In the genomic region with DNA sequence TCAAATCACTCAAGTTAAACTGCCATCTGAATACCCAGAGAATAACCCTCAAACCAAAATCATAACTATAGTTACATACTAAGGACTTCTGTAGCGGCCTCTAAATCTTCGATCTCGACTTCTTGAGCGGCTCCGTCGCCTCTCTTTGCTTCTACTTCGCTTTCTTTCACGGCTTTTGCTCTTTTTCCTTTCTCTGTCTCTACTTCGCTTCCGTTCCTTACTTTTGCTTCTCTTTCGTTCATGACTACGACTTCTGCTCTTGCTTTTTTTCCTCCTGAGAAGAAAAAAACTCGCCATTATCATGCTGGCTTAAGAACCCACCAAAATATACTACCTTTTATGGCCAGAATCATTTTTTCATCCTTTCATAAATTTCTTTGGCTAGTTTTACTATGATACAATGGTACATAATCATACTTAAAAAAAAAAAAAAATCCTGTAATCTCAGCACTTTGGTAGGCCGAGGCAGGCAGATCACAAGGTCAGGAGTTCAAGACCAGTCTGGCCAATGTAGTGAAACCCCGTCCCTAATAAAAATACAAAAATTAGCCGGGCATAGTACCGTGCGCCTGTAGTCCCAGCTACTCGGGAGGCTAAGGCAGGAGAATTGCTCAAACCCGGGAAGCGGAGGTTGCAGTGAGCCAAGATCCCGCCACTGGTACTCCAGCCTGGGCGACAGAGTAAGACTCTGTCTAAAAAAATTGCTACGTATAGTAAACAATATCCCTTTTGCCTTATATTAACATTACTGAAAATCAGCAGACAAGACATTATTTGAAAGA, we compare ENCODE assay signal across 2 cellular contexts.
TF ChIP-seq lines count a peak whose summit lies in the region.

No MANE protein-coding gene starts in this region.

TF ChIP-seq in HEK293, 187 proteins besides CTCF, POLR2A, EP300 and RAD21:
- TF ChIP-seq PRDM1 (tag by site-specific recombination; IDR thresholded peaks at IDR 0.05) (peak; percentile 91), ZNF677 (tag by site-specific recombination; IDR thresholded peaks at IDR 0.05) (no peak)
- TF ChIP-seq, protein P1, sequence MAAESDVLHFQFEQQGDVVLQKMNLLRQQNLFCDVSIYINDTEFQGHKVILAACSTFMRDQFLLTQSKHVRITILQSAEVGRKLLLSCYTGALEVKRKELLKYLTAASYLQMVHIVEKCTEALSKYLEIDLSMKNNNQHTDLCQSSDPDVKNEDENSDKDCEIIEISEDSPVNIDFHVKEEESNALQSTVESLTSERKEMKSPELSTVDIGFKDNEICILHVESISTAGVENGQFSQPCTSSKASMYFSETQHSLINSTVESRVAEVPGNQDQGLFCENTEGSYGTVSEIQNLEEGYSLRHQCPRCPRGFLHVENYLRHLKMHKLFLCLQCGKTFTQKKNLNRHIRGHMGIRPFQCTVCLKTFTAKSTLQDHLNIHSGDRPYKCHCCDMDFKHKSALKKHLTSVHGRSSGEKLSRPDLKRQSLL (tag by site-specific recombination; IDR thresholded peaks at IDR 0.05): peak; percentile 49; the same call in 1 of the 2 replicates

TF ChIP-seq in K562, 482 proteins besides CTCF, POLR2A, EP300 and RAD21:
- TF ChIP-seq ARNT (IDR thresholded peaks at IDR 0.05) (no peak), ZNF146 (CRISPR knock-in tag; IDR thresholded peaks at IDR 0.05; ENCODE audit: unreplicated experiment) (no peak), ZSCAN29 (IDR thresholded peaks at IDR 0.05) (no peak), CBX8 (IDR thresholded peaks at IDR 0.05; ENCODE audit: borderline replicate concordance, extremely low read depth, low read depth, low read length, poor library complexity, severe bottlenecking) (no peak), ZNF239 (CRISPR knock-in tag; IDR thresholded peaks at IDR 0.05) (no peak), GATAD2A (IDR thresholded peaks at IDR 0.05) (no peak), NONO (IDR thresholded peaks at IDR 0.05; ENCODE audit: low read depth in 2 of 2, low read length in 1 of 2) (no peak), BDP1 (IDR thresholded peaks at IDR 0.05; ENCODE audit: insufficient read depth, insufficient read length) (no peak), TCFL5 (CRISPR knock-in tag; conservative IDR thresholded peaks at IDR 0.05) (no peak), NUFIP1 (IDR thresholded peaks at IDR 0.05; ENCODE audit: partially characterized antibody) (no peak), KLF6 (CRISPR knock-in tag; IDR thresholded peaks at IDR 0.05; ENCODE audit: borderline replicate concordance) (no peak), BHLHE40 (IDR thresholded peaks at IDR 0.05; ENCODE audit: low read length) (no peak), ZNF121 (CRISPR knock-in tag; conservative IDR thresholded peaks at IDR 0.05) (0 out of 2 replicates have a peak, but pooled peaks have one; percentile 13), CREBBP (IDR thresholded peaks at IDR 0.05; ENCODE audit: low read depth, low read length) (no peak), THRAP3 (IDR thresholded peaks at IDR 0.05; ENCODE audit: borderline replicate concordance) (0 out of 2 replicates have a peak, but pooled peaks have one; percentile 45), POLR2B (IDR thresholded peaks at IDR 0.05; ENCODE audit: low read depth, partially characterized antibody) (peak; percentile 55), ARID1B (IDR thresholded peaks at IDR 0.05) (no peak), RCOR1 (IDR thresholded peaks at IDR 0.05; ENCODE audit: borderline replicate concordance in 1 of 2, low read depth in 2 of 2, low read length in 2 of 2) (no peak), SUPT5H (IDR thresholded peaks at IDR 0.05) (peak; percentile 48), ZNF707 (CRISPR knock-in tag; conservative IDR thresholded peaks at IDR 0.05) (no peak), NBN (IDR thresholded peaks at IDR 0.05; ENCODE audit: low read depth) (no peak), ZC3H4 (CRISPR knock-in tag; IDR thresholded peaks at IDR 0.05; ENCODE audit: borderline replicate concordance) (no peak), EWSR1 (IDR thresholded peaks at IDR 0.05; ENCODE audit: borderline replicate concordance, low read depth, partially characterized antibody) (no peak), CBX5 (IDR thresholded peaks at IDR 0.05; ENCODE audit: borderline replicate concordance, low read depth) (no peak), ZNF263 (CRISPR knock-in tag; IDR thresholded peaks at IDR 0.05; ENCODE audit: borderline replicate concordance) (no peak), POLR2AphosphoS5 (IDR thresholded peaks at IDR 0.05; ENCODE audit: control insufficient read depth, insufficient read depth, low read depth, low read length) (0 out of 2 replicates have a peak, but pooled peaks have one; percentile 31), ILF3 (IDR thresholded peaks at IDR 0.05; ENCODE audit: borderline replicate concordance) (no peak), MCM3 (IDR thresholded peaks at IDR 0.05) (no peak), RBM14 (IDR thresholded peaks at IDR 0.05; ENCODE audit: borderline replicate concordance, insufficient read depth, low read depth, low read length) (no peak)
- TF ChIP-seq, protein P2, sequence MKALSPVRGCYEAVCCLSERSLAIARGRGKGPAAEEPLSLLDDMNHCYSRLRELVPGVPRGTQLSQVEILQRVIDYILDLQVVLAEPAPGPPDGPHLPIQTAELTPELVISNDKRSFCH (CRISPR knock-in tag; IDR thresholded peaks at IDR 0.05): no peak
- TF ChIP-seq, protein P2 (tag; IDR thresholded peaks at IDR 0.05): no peak
- TF ChIP-seq, protein P3, sequence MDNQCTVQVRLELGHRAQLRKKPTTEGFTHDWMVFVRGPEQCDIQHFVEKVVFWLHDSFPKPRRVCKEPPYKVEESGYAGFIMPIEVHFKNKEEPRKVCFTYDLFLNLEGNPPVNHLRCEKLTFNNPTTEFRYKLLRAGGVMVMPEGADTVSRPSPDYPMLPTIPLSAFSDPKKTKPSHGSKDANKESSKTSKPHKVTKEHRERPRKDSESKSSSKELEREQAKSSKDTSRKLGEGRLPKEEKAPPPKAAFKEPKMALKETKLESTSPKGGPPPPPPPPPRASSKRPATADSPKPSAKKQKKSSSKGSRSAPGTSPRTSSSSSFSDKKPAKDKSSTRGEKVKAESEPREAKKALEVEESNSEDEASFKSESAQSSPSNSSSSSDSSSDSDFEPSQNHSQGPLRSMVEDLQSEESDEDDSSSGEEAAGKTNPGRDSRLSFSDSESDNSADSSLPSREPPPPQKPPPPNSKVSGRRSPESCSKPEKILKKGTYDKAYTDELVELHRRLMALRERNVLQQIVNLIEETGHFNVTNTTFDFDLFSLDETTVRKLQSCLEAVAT (IDR thresholded peaks at IDR 0.05): 0 out of 4 replicates have a peak, but pooled peaks of 1 of the 2 experiments have one; percentile 20
- TF ChIP-seq, protein P4, sequence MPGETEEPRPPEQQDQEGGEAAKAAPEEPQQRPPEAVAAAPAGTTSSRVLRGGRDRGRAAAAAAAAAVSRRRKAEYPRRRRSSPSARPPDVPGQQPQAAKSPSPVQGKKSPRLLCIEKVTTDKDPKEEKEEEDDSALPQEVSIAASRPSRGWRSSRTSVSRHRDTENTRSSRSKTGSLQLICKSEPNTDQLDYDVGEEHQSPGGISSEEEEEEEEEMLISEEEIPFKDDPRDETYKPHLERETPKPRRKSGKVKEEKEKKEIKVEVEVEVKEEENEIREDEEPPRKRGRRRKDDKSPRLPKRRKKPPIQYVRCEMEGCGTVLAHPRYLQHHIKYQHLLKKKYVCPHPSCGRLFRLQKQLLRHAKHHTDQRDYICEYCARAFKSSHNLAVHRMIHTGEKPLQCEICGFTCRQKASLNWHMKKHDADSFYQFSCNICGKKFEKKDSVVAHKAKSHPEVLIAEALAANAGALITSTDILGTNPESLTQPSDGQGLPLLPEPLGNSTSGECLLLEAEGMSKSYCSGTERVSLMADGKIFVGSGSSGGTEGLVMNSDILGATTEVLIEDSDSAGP (CRISPR knock-in tag; IDR thresholded peaks at IDR 0.05): no peak
- TF ChIP-seq, protein P5, sequence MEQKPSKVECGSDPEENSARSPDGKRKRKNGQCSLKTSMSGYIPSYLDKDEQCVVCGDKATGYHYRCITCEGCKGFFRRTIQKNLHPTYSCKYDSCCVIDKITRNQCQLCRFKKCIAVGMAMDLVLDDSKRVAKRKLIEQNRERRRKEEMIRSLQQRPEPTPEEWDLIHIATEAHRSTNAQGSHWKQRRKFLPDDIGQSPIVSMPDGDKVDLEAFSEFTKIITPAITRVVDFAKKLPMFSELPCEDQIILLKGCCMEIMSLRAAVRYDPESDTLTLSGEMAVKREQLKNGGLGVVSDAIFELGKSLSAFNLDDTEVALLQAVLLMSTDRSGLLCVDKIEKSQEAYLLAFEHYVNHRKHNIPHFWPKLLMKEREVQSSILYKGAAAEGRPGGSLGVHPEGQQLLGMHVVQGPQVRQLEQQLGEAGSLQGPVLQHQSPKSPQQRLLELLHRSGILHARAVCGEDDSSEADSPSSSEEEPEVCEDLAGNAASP (IDR thresholded peaks at IDR 0.05): no peak
- TF ChIP-seq, protein P6, sequence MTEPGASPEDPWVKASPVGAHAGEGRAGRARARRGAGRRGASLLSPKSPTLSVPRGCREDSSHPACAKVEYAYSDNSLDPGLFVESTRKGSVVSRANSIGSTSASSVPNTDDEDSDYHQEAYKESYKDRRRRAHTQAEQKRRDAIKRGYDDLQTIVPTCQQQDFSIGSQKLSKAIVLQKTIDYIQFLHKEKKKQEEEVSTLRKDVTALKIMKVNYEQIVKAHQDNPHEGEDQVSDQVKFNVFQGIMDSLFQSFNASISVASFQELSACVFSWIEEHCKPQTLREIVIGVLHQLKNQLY (CRISPR knock-in tag; conservative IDR thresholded peaks at IDR 0.05): no peak
- TF ChIP-seq, protein P7, sequence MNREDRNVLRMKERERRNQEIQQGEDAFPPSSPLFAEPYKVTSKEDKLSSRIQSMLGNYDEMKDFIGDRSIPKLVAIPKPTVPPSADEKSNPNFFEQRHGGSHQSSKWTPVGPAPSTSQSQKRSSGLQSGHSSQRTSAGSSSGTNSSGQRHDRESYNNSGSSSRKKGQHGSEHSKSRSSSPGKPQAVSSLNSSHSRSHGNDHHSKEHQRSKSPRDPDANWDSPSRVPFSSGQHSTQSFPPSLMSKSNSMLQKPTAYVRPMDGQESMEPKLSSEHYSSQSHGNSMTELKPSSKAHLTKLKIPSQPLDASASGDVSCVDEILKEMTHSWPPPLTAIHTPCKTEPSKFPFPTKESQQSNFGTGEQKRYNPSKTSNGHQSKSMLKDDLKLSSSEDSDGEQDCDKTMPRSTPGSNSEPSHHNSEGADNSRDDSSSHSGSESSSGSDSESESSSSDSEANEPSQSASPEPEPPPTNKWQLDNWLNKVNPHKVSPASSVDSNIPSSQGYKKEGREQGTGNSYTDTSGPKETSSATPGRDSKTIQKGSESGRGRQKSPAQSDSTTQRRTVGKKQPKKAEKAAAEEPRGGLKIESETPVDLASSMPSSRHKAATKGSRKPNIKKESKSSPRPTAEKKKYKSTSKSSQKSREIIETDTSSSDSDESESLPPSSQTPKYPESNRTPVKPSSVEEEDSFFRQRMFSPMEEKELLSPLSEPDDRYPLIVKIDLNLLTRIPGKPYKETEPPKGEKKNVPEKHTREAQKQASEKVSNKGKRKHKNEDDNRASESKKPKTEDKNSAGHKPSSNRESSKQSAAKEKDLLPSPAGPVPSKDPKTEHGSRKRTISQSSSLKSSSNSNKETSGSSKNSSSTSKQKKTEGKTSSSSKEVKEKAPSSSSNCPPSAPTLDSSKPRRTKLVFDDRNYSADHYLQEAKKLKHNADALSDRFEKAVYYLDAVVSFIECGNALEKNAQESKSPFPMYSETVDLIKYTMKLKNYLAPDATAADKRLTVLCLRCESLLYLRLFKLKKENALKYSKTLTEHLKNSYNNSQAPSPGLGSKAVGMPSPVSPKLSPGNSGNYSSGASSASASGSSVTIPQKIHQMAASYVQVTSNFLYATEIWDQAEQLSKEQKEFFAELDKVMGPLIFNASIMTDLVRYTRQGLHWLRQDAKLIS (CRISPR knock-in tag; IDR thresholded peaks at IDR 0.05): no peak
- TF ChIP-seq, protein P8, sequence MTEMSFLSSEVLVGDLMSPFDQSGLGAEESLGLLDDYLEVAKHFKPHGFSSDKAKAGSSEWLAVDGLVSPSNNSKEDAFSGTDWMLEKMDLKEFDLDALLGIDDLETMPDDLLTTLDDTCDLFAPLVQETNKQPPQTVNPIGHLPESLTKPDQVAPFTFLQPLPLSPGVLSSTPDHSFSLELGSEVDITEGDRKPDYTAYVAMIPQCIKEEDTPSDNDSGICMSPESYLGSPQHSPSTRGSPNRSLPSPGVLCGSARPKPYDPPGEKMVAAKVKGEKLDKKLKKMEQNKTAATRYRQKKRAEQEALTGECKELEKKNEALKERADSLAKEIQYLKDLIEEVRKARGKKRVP (CRISPR knock-in tag; IDR thresholded peaks at IDR 0.05): no peak
